21 cellular contexts compared by ENCODE assay signal in the genomic region with DNA sequence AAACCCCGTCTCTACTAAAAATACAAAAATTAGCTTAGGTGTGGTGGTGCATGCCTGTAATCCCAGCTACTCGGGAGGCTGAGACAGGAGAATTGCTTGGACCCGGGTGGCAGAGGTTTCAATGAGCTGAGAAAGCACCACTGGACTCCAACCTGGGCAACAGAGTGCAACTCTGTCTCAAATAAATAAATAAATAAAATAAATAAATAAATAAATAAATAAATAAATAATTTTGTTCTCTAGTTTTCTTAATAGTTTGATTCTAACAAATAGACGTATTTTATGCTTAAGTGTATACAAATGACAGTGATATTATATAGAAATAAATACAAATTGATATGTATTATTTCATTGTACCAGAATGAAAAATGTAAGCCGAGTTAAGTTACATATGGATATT.
"Had no signal": no experiment of that assay in that cellular context is flagged by ENCODE, and none has a peak within 500 bp of the region (broad histone marks: within the 10 kb centered on the region; RNA-seq: fewer than 3 reads in every experiment).

No MANE protein-coding gene starts in this region.

- H3K27me3 ChIP-seq: dorsolateral prefrontal cortex, esophagus muscularis mucosa, foreskin keratinocyte, gastrocnemius medialis, heart right ventricle, left lung had no signal

- H3K4me1 ChIP-seq: esophagus muscularis mucosa, foreskin keratinocyte, gastrocnemius medialis, heart right ventricle, left lung, lower lobe of right lung had no signal

- FAIRE-seq: endothelial cell of umbilical vein, keratinocyte had no signal

- H3K9me3 ChIP-seq: esophagus muscularis mucosa, gastrocnemius medialis, heart right ventricle, left lung, lower lobe of right lung, mucosa of descending colon had no signal

- H3K27ac ChIP-seq: coronary artery, dorsolateral prefrontal cortex, esophagus muscularis mucosa, foreskin keratinocyte, gastrocnemius medialis, heart right ventricle, left lung, lower lobe of right lung had no signal

- H3K36me3 ChIP-seq: esophagus muscularis mucosa, gastrocnemius medialis, heart right ventricle, left lung, lower lobe of right lung had no signal

- DNase-seq: dermis blood vessel endothelial cell; dorsolateral prefrontal cortex; effector CD4-positive, alpha-beta T cell; effector memory CD4-positive, alpha-beta T cell; foreskin keratinocyte; gastrocnemius medialis; glutamatergic neuron; head of caudate nucleus; heart right ventricle; hippocampal formation; left cardiac atrium; left lung; left ventricle myocardium superior; lower lobe of right lung; mesenchymal stem cell; mucosa of descending colon; naive B cell had no signal

- ATAC-seq: foreskin keratinocyte, gastrocnemius medialis, heart right ventricle, left cardiac atrium, left lung, left ventricle myocardium superior, lower lobe of right lung, mucosa of descending colon had no signal

- H3K4me3 ChIP-seq: coronary artery, dorsolateral prefrontal cortex, esophagus muscularis mucosa, gastrocnemius medialis, heart right ventricle, left lung, lower lobe of right lung, mucosa of descending colon had no signal
